In genomic region chr11:101482556-101483124, GRCh38 we compare ENCODE assay signal across 26 cellular contexts.
"Had no signal": no experiment of that assay in that cellular context is flagged by ENCODE, and none has a peak within 500 bp of the region (broad histone marks: within the 10 kb centered on the region; RNA-seq: fewer than 3 reads in every experiment).

No MANE protein-coding gene starts in this region.

- H3K27me3 ChIP-seq: left lung, ovary, right atrium auricular region, right lobe of liver, tibial nerve, uterus had no signal

- H3K4me3 Mint-ChIP-seq: immature natural killer cell; mesothelial cell of epicardium; naive B cell; natural killer cell; nephron progenitor cell; stimulated activated memory B cell treated with anti-CD40 and anti-IgM and Interleukin-4, amounts not matched to agents 10 μg/mL and 1 μg/mL and 100 μg/mL, for 72 hours; stimulated activated naive CD8-positive, alpha-beta T cell treated with anti-CD3 and anti-CD28 coated beads, Interleukin-15, amount 100 ng/mL, for 72 hours; type B pancreatic cell had no signal

- DNase-seq: immature natural killer cell; kidney; left colon; left lung; mesendoderm; naive B cell; natural killer cell; nephron progenitor cell; ovary; right lobe of liver; stimulated activated CD4-positive, alpha-beta T cell treated with anti-CD3 and anti-CD28 coated beads, Interleukin-1b, Interleukin-23, amount 100 ng/mL, for 48 hours; stimulated activated CD4-positive, alpha-beta T cell treated with anti-CD3 and anti-CD28 coated beads, Interleukin-2, amount 100 ng/mL, for 48 hours; stimulated activated CD4-positive, alpha-beta T cell treated with anti-CD3 and anti-CD28 coated beads, Interleukin-4, amount 100 ng/mL, for 4 hours; stimulated activated CD8-positive, alpha-beta memory T cell treated with anti-CD3 and anti-CD28 coated beads, Interleukin-4, amount 100 ng/mL, for 48 hours; stimulated activated naive CD4-positive, alpha-beta T cell treated with Interleukin-2 at 50 U/mL for 16 hours; stimulated activated naive CD8-positive, alpha-beta T cell treated with anti-CD3 and anti-CD28 coated beads, Interleukin-15, amount 100 ng/mL, for 72 hours; substantia nigra; uterus had no signal

- H3K4me1 ChIP-seq: left lung, right atrium auricular region, right lobe of liver, tibial nerve, uterus had no signal

- H3K36me3 ChIP-seq: left lung, ovary, right atrium auricular region, right lobe of liver, tibial nerve, uterus had no signal

- ATAC-seq: left colon; left lung; natural killer cell; right lobe of liver; stimulated activated memory B cell treated with anti-CD40 and anti-IgM and Interleukin-4, amounts not matched to agents 10 μg/mL and 1 μg/mL and 100 μg/mL, for 72 hours; stimulated activated naive CD8-positive, alpha-beta T cell treated with anti-CD3 and anti-CD28 coated beads, Interleukin-15, amount 100 ng/mL, for 72 hours had no signal

- H3K9me3 Mint-ChIP-seq: mesothelial cell of epicardium; naive B cell; nephron progenitor cell; stimulated activated memory B cell treated with anti-CD40 and anti-IgM and Interleukin-4, amounts not matched to agents 10 μg/mL and 1 μg/mL and 100 μg/mL, for 72 hours; stimulated activated naive CD8-positive, alpha-beta T cell treated with anti-CD3 and anti-CD28 coated beads, Interleukin-15, amount 100 ng/mL, for 72 hours; type B pancreatic cell had no signal

- H3K4me1 Mint-ChIP-seq: immature natural killer cell; naive B cell; natural killer cell; stimulated activated memory B cell treated with anti-CD40 and anti-IgM and Interleukin-4, amounts not matched to agents 10 μg/mL and 1 μg/mL and 100 μg/mL, for 72 hours; stimulated activated naive CD8-positive, alpha-beta T cell treated with anti-CD3 and anti-CD28 coated beads, Interleukin-15, amount 100 ng/mL, for 72 hours had no signal

- H3K4me2 ChIP-seq: smooth muscle cell had no signal

- H3K9me3 ChIP-seq: left lung, ovary, right atrium auricular region, right lobe of liver, tibial nerve, uterus had no signal

- H3K27ac ChIP-seq: left lung, ovary, right atrium auricular region, right lobe of liver, tibial nerve, uterus had no signal

- H3K4me3 ChIP-seq: left lung, lung, ovary, right atrium auricular region, right lobe of liver, smooth muscle cell, tibial nerve, uterus had no signal

- H3K27me3 Mint-ChIP-seq: progenitor cell of endocrine pancreas; stimulated activated naive CD8-positive, alpha-beta T cell treated with anti-CD3 and anti-CD28 coated beads, Interleukin-15, amount 100 ng/mL, for 72 hours; type B pancreatic cell had no signal

- H3K36me3 Mint-ChIP-seq: mesothelial cell of epicardium; naive B cell; natural killer cell; stimulated activated memory B cell treated with anti-CD40 and anti-IgM and Interleukin-4, amounts not matched to agents 10 μg/mL and 1 μg/mL and 100 μg/mL, for 72 hours; type B pancreatic cell had no signal

- H3K27ac Mint-ChIP-seq: immature natural killer cell; mesothelial cell of epicardium; naive B cell; natural killer cell; nephron progenitor cell; progenitor cell of endocrine pancreas; stimulated activated memory B cell treated with anti-CD40 and anti-IgM and Interleukin-4, amounts not matched to agents 10 μg/mL and 1 μg/mL and 100 μg/mL, for 72 hours; stimulated activated naive CD8-positive, alpha-beta T cell treated with anti-CD3 and anti-CD28 coated beads, Interleukin-15, amount 100 ng/mL, for 72 hours; type B pancreatic cell had no signal
